In the genomic region with DNA sequence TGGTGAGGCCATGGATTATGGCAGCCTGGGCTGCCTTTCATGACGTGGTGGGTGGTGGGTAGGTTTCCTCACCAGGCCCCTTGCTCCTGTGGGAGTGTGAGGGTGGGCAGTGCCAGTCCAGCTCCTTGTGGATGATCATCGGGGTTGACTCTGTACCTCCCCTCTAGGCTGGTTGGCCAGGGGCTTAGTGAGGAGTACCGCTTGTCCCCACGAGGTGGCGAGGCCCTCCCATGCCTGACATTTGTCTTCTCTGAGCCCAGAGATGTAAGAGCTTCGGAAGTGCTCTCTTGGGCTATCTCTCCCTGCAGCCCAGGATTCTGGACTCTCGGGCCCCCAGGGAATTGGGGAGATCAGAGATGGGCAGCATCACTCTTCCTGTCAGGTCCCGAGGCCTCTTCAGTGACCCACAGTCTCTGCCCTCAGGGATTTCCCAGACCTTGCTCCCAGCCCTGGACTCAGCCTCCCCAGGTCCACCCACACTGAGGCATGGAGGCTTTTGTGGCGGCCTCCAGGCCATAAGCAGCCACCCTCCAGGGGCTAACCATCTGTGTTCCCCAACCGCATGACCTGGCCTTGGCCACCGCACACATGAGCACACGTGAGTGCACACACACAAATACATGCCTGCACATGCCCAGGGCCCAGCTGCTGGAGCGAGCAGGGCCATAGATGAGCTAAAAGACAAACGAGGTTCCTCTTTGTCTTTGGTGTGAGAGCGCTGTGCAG, we compare ENCODE assay signal across 8 cellular contexts. TPM values are rescaled to one million over a fixed set of nuclear protein-coding genes. Genes with fewer than 3 reads are reported as not detected.
DNase-seq lines count a peak whose midpoint lies in the region; ATAC-seq, FAIRE-seq and TF ChIP-seq lines count a peak whose summit lies in the region.

No MANE protein-coding gene starts in this region.

- H3T11ph ChIP-seq in H9 (ENCODE audit: low read length): no peak overlapping the region

- no peak overlapping the region for H3K14ac ChIP-seq in H9 (ENCODE audit: insufficient read depth, low read length)

- no peak overlapping the region for H3K23ac ChIP-seq in H9 (ENCODE audit: insufficient read length, low read depth, low read length)

- DNase-seq in GM04504 (ENCODE audit: low read depth) (peak; percentile 22), H9 (peak; percentile 85), LHCN-M2 (ENCODE audit: low read depth) (peak; percentile 62), T1000 (lab: John Stamatoyannopoulos, UW) (peak; percentile 58), endothelial cell of umbilical vein (ENCODE audit: low read depth, low spot score) (peak; percentile 72)
- DNase-seq in naive thymus-derived CD8-positive, alpha-beta T cell: peak in 4 of 10 donors; percentile 12 to 37 (median 16)
- no peak for DNase-seq in effector CD8-positive, alpha-beta T cell (lab: John Stamatoyannopoulos, UW)

- H4K20me1 ChIP-seq in H9 (ENCODE audit: control insufficient read depth, insufficient read depth, insufficient read length) (no peaks in the 10 kb centered on the region), endothelial cell of umbilical vein (replicated peaks; ENCODE audit: control insufficient read depth, extremely low read depth, insufficient read depth, low read length) (no peaks in the 10 kb centered on the region)

- H3K4me2 ChIP-seq in H9 (ENCODE audit: insufficient read depth, insufficient read length, low read length) (no peak overlapping the region), endothelial cell of umbilical vein (ENCODE audit: insufficient read depth, low read length) (no peak overlapping the region)

- peak; percentile 49 to 60 for ATAC-seq in naive thymus-derived CD8-positive, alpha-beta T cell

- dilution Hi-C loops in endothelial cell of umbilical vein (cut with MboI; ENCODE audit: extremely low pct_ligation_motif_present, low sequenced_read_pairs): no loop called here

- peaks cover 23 to 25% of the 10 kb centered on the region in 2 experiments for H3K4me1 Mint-ChIP-seq in H9
- peaks cover 2 to 8% (median 5%) of the 10 kb centered on the region in 4 donors for H3K4me1 Mint-ChIP-seq in naive thymus-derived CD8-positive, alpha-beta T cell

- H4K5ac ChIP-seq in H9 (ENCODE audit: insufficient read length, low read depth, low read length): no peak overlapping the region

- POLR2A ChIA-PET in endothelial cell of umbilical vein (lab: Charles Lee): interaction anchor here (0.6 to 1.3 kb wide), 2 partner anchors 283 to 284 kb away, joined by 4 to 5 read pairs; no protein-coding TSS in a partner anchor
- POLR2A ChIA-PET in naive thymus-derived CD8-positive, alpha-beta T cell (lab: Charles Lee): no interaction called here

- peaks cover 82% of the 10 kb centered on the region for H3K27me3 Mint-ChIP-seq in H9 (ENCODE audit: low read depth)
- H3K27me3 Mint-ChIP-seq in naive thymus-derived CD8-positive, alpha-beta T cell: peaks cover 24 to 84% (median 58%) of the 10 kb centered on the region in 5 donors

- H3K9ac ChIP-seq in H9 (ENCODE audit: extremely low read depth, insufficient read length, low read length) (no peak overlapping the region), endothelial cell of umbilical vein (replicated peaks; ENCODE audit: extremely low read depth, insufficient read depth, low read length) (no peak overlapping the region)

- no peaks in the 10 kb centered on the region for H3K23me2 ChIP-seq in H9 (ENCODE audit: insufficient read length, low read depth, low read length, poor library complexity, severe bottlenecking)

- no peak overlapping the region for H3K27ac Mint-ChIP-seq in H9
- H3K27ac Mint-ChIP-seq in naive thymus-derived CD8-positive, alpha-beta T cell: no peak overlapping the region

- H3K4me1 ChIP-seq in H9 (ENCODE audit: insufficient read depth, low read length) (peaks cover 10% of the 10 kb centered on the region; the same call in 1 of the 2 replicates), endothelial cell of umbilical vein (ENCODE audit: control insufficient read depth, extremely low read depth, insufficient read depth, low read length) (peaks cover 14% of the 10 kb centered on the region)

- H2BK5ac ChIP-seq in H9 (ENCODE audit: insufficient read length, low read length): no peak overlapping the region

- no peaks in the 10 kb centered on the region; a peak in 2 of 7 replicates for H3K36me3 Mint-ChIP-seq in H9 (ENCODE audit: insufficient read depth in 1 of 3, low read depth in 3 of 3)
- H3K36me3 Mint-ChIP-seq in naive thymus-derived CD8-positive, alpha-beta T cell: no peaks in the 10 kb centered on the region

- no peak overlapping the region for H4K8ac ChIP-seq in H9 (replicated peaks; ENCODE audit: insufficient read length, low read depth, low read length)

- no peak overlapping the region for H3K56ac ChIP-seq in H9 (ENCODE audit: insufficient read length, low read depth, low read length)

- no peaks in the 10 kb centered on the region for H3K9me3 Mint-ChIP-seq in H9
- no peaks in the 10 kb centered on the region for H3K9me3 Mint-ChIP-seq in naive thymus-derived CD8-positive, alpha-beta T cell

- H3K9me3 ChIP-seq in H9 (ENCODE audit: control insufficient read depth, low read depth, low read length) (no peaks in the 10 kb centered on the region), endothelial cell of umbilical vein (replicated peaks; ENCODE audit: control insufficient read depth, insufficient read depth, low read length) (no peaks in the 10 kb centered on the region)

- no peak overlapping the region for H2BK120ac ChIP-seq in H9 (ENCODE audit: low read depth, low read length, poor library complexity, severe bottlenecking)

- BruUV-seq in endothelial cell of umbilical vein (replicated peaks; lab: Mats Ljungman, UMichigan): no TSS peak

- H3K27me3 ChIP-seq in H9 (ENCODE audit: insufficient read depth, low read length): no peaks in the 10 kb centered on the region; the same call in 1 of the 2 replicates
- H3K27me3 ChIP-seq in endothelial cell of umbilical vein (ENCODE audit: control insufficient read depth in 2 of 2, insufficient read depth in 2 of 2, low read length in 2 of 2): peaks cover 2 to 3% of the 10 kb centered on the region in 2 experiments

- H3K4ac ChIP-seq in H9 (ENCODE audit: low read depth, low read length): no peak overlapping the region

- peaks cover 0 to 9% of the 10 kb centered on the region in 2 experiments for H3K36me3 ChIP-seq in endothelial cell of umbilical vein (ENCODE audit: control insufficient read depth in 2 of 2, extremely low read depth in 1 of 2, insufficient read depth in 2 of 2, low read length in 2 of 2)

- H3K18ac ChIP-seq in H9 (ENCODE audit: insufficient read length, low read depth, low read length): no peak overlapping the region

- no CpG with 5 or more reads among the region's 15 CpGs for WGBS in H9 (ENCODE audit: extremely low coverage, insufficient read length, low lambda C conversion rate)

- H3K9me1 ChIP-seq in endothelial cell of umbilical vein (replicated peaks; ENCODE audit: control insufficient read depth, extremely low read depth, insufficient read depth, low read length): no peaks in the 10 kb centered on the region

- H2AK5ac ChIP-seq in H9 (ENCODE audit: insufficient read length, low read length): no peak overlapping the region

- peak; percentile 63 for FAIRE-seq in endothelial cell of umbilical vein (lab: Jason Lieb, UNC)

- intact Hi-C loops in endothelial cell of umbilical vein (cut with micrococcal nuclease): loop anchor here (1.0 kb wide), 1 partner anchor 42 kb away; no protein-coding TSS in a partner anchor

- no peak overlapping the region for H3K4me3 ChIP-seq in endothelial cell of umbilical vein (replicated peaks in 1 of 3; ENCODE audit: insufficient read depth in 1 of 3, low read depth in 1 of 3, low read length in 3 of 3)

- TF ChIP-seq POLR2A in endothelial cell of umbilical vein (IDR thresholded peaks at IDR 0.05; ENCODE audit: low read depth, low read length): no peak

- CTCF ChIA-PET in endothelial cell of umbilical vein (lab: Charles Lee): interaction anchor here (0.6 to 10.7 kb wide), 63 partner anchors 9 to 397 kb away, joined by 3 to 261 read pairs (median 6); a partner anchor contains a TSS

- no peak overlapping the region for H2BK15ac ChIP-seq in H9 (ENCODE audit: low read depth, low read length)

- no peak overlapping the region for H3K4me3 Mint-ChIP-seq in H9
- H3K4me3 Mint-ChIP-seq in naive thymus-derived CD8-positive, alpha-beta T cell: no peak overlapping the region

- no peaks in the 10 kb centered on the region for H3K79me1 ChIP-seq in H9 (ENCODE audit: insufficient read depth, low read depth, low read length, poor library complexity, severe bottlenecking)

- no peak overlapping the region for H4K91ac ChIP-seq in H9 (ENCODE audit: insufficient read length, low read depth, low read length)

- H2BK12ac ChIP-seq in H9 (ENCODE audit: insufficient read length, low read depth, low read length): no peak overlapping the region

- H3K27ac ChIP-seq in 22Rv1 (no peak overlapping the region), H9 (ENCODE audit: insufficient read length, low read depth, low read length) (no peak overlapping the region), endothelial cell of umbilical vein (ENCODE audit: insufficient read depth, low read depth, low read length) (no peak overlapping the region)

- no peak overlapping the region for H2BK20ac ChIP-seq in H9 (ENCODE audit: low read depth, low read length, poor library complexity, severe bottlenecking)

- no peaks in the 10 kb centered on the region for H3K79me2 ChIP-seq in H9 (ENCODE audit: insufficient read depth, low read length)
- H3K79me2 ChIP-seq in endothelial cell of umbilical vein (ENCODE audit: control insufficient read depth, insufficient read depth, low read length): no peaks in the 10 kb centered on the region

- TF ChIP-seq CTCF in 22Rv1 (IDR thresholded peaks at IDR 0.05): peak; percentile 58
- TF ChIP-seq CTCF in H9 (conservative IDR thresholded peaks at IDR 0.05): peak; percentile 82
- TF ChIP-seq CTCF in endothelial cell of umbilical vein (IDR thresholded peaks at IDR 0.05; ENCODE audit: extremely low read depth in 1 of 2, insufficient read depth in 1 of 2, low read depth in 1 of 2, low read length in 2 of 2): peak; percentile 62 to 88

- H2AFZ ChIP-seq in H9 (ENCODE audit: low read length) (no peak overlapping the region), endothelial cell of umbilical vein (ENCODE audit: low read depth, low read length) (no peak overlapping the region)

RNA-seq across cellular contexts. Expression of a gene that starts 6.5 kb away (rescaled TPM):
- total RNA-seq in H9 (2021): 7.3 and 7.6 TPM in 2 replicates
- total RNA-seq in LHCN-M2 (2014; rRNA removed): 37.9 and 39.3 TPM in 2 replicates
- 31.6 TPM for polyA plus RNA-seq in LHCN-M2 (2012)
- 26.3 and 27.6 TPM in 2 replicates for total RNA-seq in endothelial cell of umbilical vein
- 18.1 and 22.0 TPM in 2 replicates for polyA plus RNA-seq in endothelial cell of umbilical vein
- 28.4 and 29.2 TPM in 2 replicates for polyA plus RNA-seq in endothelial cell of umbilical vein (2011; cell fraction: cytosol; rRNA removed)
- polyA plus RNA-seq in endothelial cell of umbilical vein (2011; cell fraction: nucleus; rRNA removed): 10.2 and 11.0 TPM in 2 replicates
- 47.9 and 52.8 TPM in 2 replicates for polyA plus RNA-seq in endothelial cell of umbilical vein (2012)
- 13.4 and 15.0 TPM in 2 replicates for polyA minus RNA-seq in endothelial cell of umbilical vein
- 17.0 TPM for polyA minus RNA-seq in endothelial cell of umbilical vein (2011; cell fraction: cytosol; rRNA and poly(A)+ RNA removed)
- 1.5 and 1.7 TPM in 2 replicates for polyA minus RNA-seq in endothelial cell of umbilical vein (2011; cell fraction: nucleus; rRNA and poly(A)+ RNA removed)
- under 1 TPM in 1 of 2 experiments, not detected in 1; 0.52 TPM for total RNA-seq in naive thymus-derived CD8-positive, alpha-beta T cell
- 1 to 10 TPM in 1 of 3 donors, under 1 TPM in 1, not detected in 1; 0.63 to 1.8 TPM for polyA plus RNA-seq in naive thymus-derived CD8-positive, alpha-beta T cell

RNA-seq across cellular contexts. Expression of a gene that starts 23.6 kb away (rescaled TPM):
- 0.64 and 0.72 TPM in 2 replicates for total RNA-seq in H9 (2021)
- total RNA-seq in LHCN-M2 (2014; rRNA removed): not detected in 2 replicates
- not detected for polyA plus RNA-seq in LHCN-M2 (2012)
- total RNA-seq in endothelial cell of umbilical vein: not detected in 2 replicates
- polyA plus RNA-seq in endothelial cell of umbilical vein: not detected in 2 replicates
- polyA plus RNA-seq in endothelial cell of umbilical vein (2011; cell fraction: cytosol; rRNA removed): not detected in 2 replicates
- not detected in 2 replicates for polyA plus RNA-seq in endothelial cell of umbilical vein (2011; cell fraction: nucleus; rRNA removed)
- not detected in 2 replicates for polyA plus RNA-seq in endothelial cell of umbilical vein (2012)
- polyA minus RNA-seq in endothelial cell of umbilical vein: not detected in 2 replicates
- polyA minus RNA-seq in endothelial cell of umbilical vein (2011; cell fraction: cytosol; rRNA and poly(A)+ RNA removed): not detected
- polyA minus RNA-seq in endothelial cell of umbilical vein (2011; cell fraction: nucleus; rRNA and poly(A)+ RNA removed): not detected in 2 replicates
- not detected for total RNA-seq in naive thymus-derived CD8-positive, alpha-beta T cell
- not detected for polyA plus RNA-seq in naive thymus-derived CD8-positive, alpha-beta T cell
